ENCODE assay signal across 14 cellular contexts in genomic region chr3:177294221-177294620, GRCh38.
DNase-seq lines count a peak whose midpoint lies in the region; ATAC-seq and TF ChIP-seq lines count a peak whose summit lies in the region.
"Had no signal": no experiment of that assay in that cellular context is flagged by ENCODE, and none has a peak within 500 bp of the region (broad histone marks: within the 10 kb centered on the region; RNA-seq: fewer than 3 reads in every experiment).

No MANE protein-coding gene starts in this region.

- no peaks in the 10 kb centered on the region for H3K9me3 Mint-ChIP-seq in activated CD8-positive, alpha-beta T cell treated with anti-CD3 and anti-CD28 coated beads, Interleukin-2, amount 10 ng/mL, durations not matched to agents 7 days and 5 days (ENCODE audit: insufficient read depth)
- H3K9me3 Mint-ChIP-seq: GM23338; stimulated activated effector memory CD8-positive, alpha-beta T cell treated with anti-CD3 and anti-CD28 coated beads, Interleukin-12 subunit alpha, Interleukin-12 subunit beta, amount 100 ng/mL, for 72 hours had no signal

- 75% methylated on average over 4 of the region's 4 CpGs for WGBS in hepatocyte (ENCODE audit: low lambda C conversion rate, missing lambda C conversion rate)
- WGBS in smooth muscle cell (ENCODE audit: low lambda C conversion rate), result 57% methylated on average over 4 of the region's 4 CpGs

- H2AFZ ChIP-seq in hepatocyte (no peak overlapping the region), smooth muscle cell (ENCODE audit: low read depth) (no peak overlapping the region)
- H2AFZ ChIP-seq: GM23338 had no signal

- H3K4me1 ChIP-seq in hepatocyte (ENCODE audit: insufficient read depth), result peaks cover 5% of the 10 kb centered on the region
- H3K4me1 ChIP-seq in smooth muscle cell (ENCODE audit: low read depth), result no peaks in the 10 kb centered on the region

- H3K9me3 ChIP-seq in hepatocyte (ENCODE audit: low read depth), result no peaks in the 10 kb centered on the region
- no peaks in the 10 kb centered on the region for H3K9me3 ChIP-seq in smooth muscle cell (replicated peaks; ENCODE audit: low read depth)

- POLR2A ChIA-PET in activated CD8-positive, alpha-beta T cell treated with anti-CD3 and anti-CD28 coated beads, Interleukin-2, amount 10 ng/mL, durations not matched to agents 7 days and 5 days (lab: Charles Lee), result no interaction called here

- H3K27me3 Mint-ChIP-seq in activated CD8-positive, alpha-beta T cell treated with anti-CD3 and anti-CD28 coated beads, Interleukin-2, amount 10 ng/mL, durations not matched to agents 7 days and 5 days (ENCODE audit: low read depth), result no peaks in the 10 kb centered on the region

- TF ChIP-seq EP300 in Ishikawa (IDR thresholded peaks at IDR 0.05; ENCODE audit: borderline replicate concordance), result peak; percentile 96

- in situ Hi-C loops in ACHN (cut with HindIII; ENCODE audit: low pct_ligation_motif_present, low pct_unique_long_range_greater_than_20kb, low sequenced_read_pairs), result no loop called here

- no peak overlapping the region for H3K4me3 Mint-ChIP-seq in activated CD8-positive, alpha-beta T cell treated with anti-CD3 and anti-CD28 coated beads, Interleukin-2, amount 10 ng/mL, durations not matched to agents 7 days and 5 days
- H3K4me3 Mint-ChIP-seq: GM23338; stimulated activated effector memory CD8-positive, alpha-beta T cell treated with anti-CD3 and anti-CD28 coated beads, Interleukin-12 subunit alpha, Interleukin-12 subunit beta, amount 100 ng/mL, for 72 hours had no signal

- CTCF ChIA-PET in activated CD8-positive, alpha-beta T cell treated with anti-CD3 and anti-CD28 coated beads, Interleukin-2, amount 10 ng/mL, durations not matched to agents 7 days and 5 days (lab: Charles Lee), result no interaction called here

- H3K4me1 Mint-ChIP-seq in activated CD8-positive, alpha-beta T cell treated with anti-CD3 and anti-CD28 coated beads, Interleukin-2, amount 10 ng/mL, durations not matched to agents 7 days and 5 days (ENCODE audit: low read depth), result no peaks in the 10 kb centered on the region
- H3K4me1 Mint-ChIP-seq: stimulated activated effector memory CD8-positive, alpha-beta T cell treated with anti-CD3 and anti-CD28 coated beads, Interleukin-12 subunit alpha, Interleukin-12 subunit beta, amount 100 ng/mL, for 72 hours had no signal

- peak overlapping the region; percentile 55 for H3K9ac ChIP-seq in smooth muscle cell (ENCODE audit: low read depth)

- H3K27me3 ChIP-seq in hepatocyte, result no peaks in the 10 kb centered on the region
- H3K27me3 ChIP-seq in smooth muscle cell (ENCODE audit: low read depth), result no peaks in the 10 kb centered on the region

- H3K36me3 ChIP-seq in hepatocyte (replicated peaks; ENCODE audit: insufficient read depth, low read depth), result no peaks in the 10 kb centered on the region
- no peaks in the 10 kb centered on the region for H3K36me3 ChIP-seq in smooth muscle cell (ENCODE audit: low read depth)

- H3F3A ChIP-seq in smooth muscle cell (ENCODE audit: low read depth), result no peaks in the 10 kb centered on the region

- H3K36me3 Mint-ChIP-seq in activated CD8-positive, alpha-beta T cell treated with anti-CD3 and anti-CD28 coated beads, Interleukin-2, amount 10 ng/mL, durations not matched to agents 7 days and 5 days (ENCODE audit: low read depth), result no peaks in the 10 kb centered on the region
- H3K36me3 Mint-ChIP-seq: stimulated activated effector memory CD8-positive, alpha-beta T cell treated with anti-CD3 and anti-CD28 coated beads, Interleukin-12 subunit alpha, Interleukin-12 subunit beta, amount 100 ng/mL, for 72 hours had no signal

- H3K4me3 ChIP-seq in choroid plexus epithelial cell (ENCODE audit: low read depth, low read length) (no peak overlapping the region), hepatocyte (no peak overlapping the region), smooth muscle cell (no peak overlapping the region)
- H3K4me3 ChIP-seq: GM23338 had no signal

- no peaks in the 10 kb centered on the region for H3K79me2 ChIP-seq in hepatocyte
- no peaks in the 10 kb centered on the region for H3K79me2 ChIP-seq in smooth muscle cell (ENCODE audit: low read depth)

- no peaks in the 10 kb centered on the region for H3K9me2 ChIP-seq in hepatocyte (replicated peaks; ENCODE audit: insufficient read depth)

- H3K27ac Mint-ChIP-seq in activated CD8-positive, alpha-beta T cell treated with anti-CD3 and anti-CD28 coated beads, Interleukin-2, amount 10 ng/mL, durations not matched to agents 7 days and 5 days, result no peak overlapping the region
- H3K27ac Mint-ChIP-seq: GM23338; stimulated activated effector memory CD8-positive, alpha-beta T cell treated with anti-CD3 and anti-CD28 coated beads, Interleukin-12 subunit alpha, Interleukin-12 subunit beta, amount 100 ng/mL, for 72 hours had no signal

- TF ChIP-seq RAD21 in Ishikawa (IDR thresholded peaks at IDR 0.05; ENCODE audit: low read depth), result peak; percentile 49

- peak overlapping the region; percentile 91 for H3K27ac ChIP-seq in hepatocyte
- peak overlapping the region; percentile 87 for H3K27ac ChIP-seq in smooth muscle cell (ENCODE audit: low read depth)

- no peak for ATAC-seq in activated CD8-positive, alpha-beta T cell treated with anti-CD3 and anti-CD28 coated beads, Interleukin-2, amount 10 ng/mL, durations not matched to agents 7 days and 5 days
- no peak for ATAC-seq in HG03432 (IDR thresholded peaks at IDR 0.05; ENCODE audit: unreplicated experiment)
- ATAC-seq: GM23338; stimulated activated effector memory CD8-positive, alpha-beta T cell treated with anti-CD3 and anti-CD28 coated beads, Interleukin-12 subunit alpha, Interleukin-12 subunit beta, amount 100 ng/mL, for 72 hours had no signal

- DNase-seq in choroid plexus epithelial cell (ENCODE audit: low read depth) (peak; percentile 65), hepatocyte (ENCODE audit: low spot score) (peak; percentile 29), smooth muscle cell (lab: John Stamatoyannopoulos, UW; ENCODE audit: unreplicated experiment) (no peak), MV-4-11 (lab: John Stamatoyannopoulos, UW) (no peak), ACHN (no peak)
- DNase-seq in activated CD8-positive, alpha-beta T cell treated with anti-CD3 and anti-CD28 coated beads, Interleukin-2, amount 10 ng/mL, durations not matched to agents 7 days and 5 days, result no peak
- DNase-seq: activated gamma-delta T cell; DMS79 treated with DMSO at 0.1 percent for 48 hours; NCI-H1436 treated with DMSO at 0.1 percent for 48 hours; stimulated activated CD4-positive, alpha-beta T cell treated with anti-CD3 and anti-CD28 coated beads, Interleukin-12 subunit alpha, Interleukin-12 subunit beta, amount 100 ng/mL, for 4 hours had no signal

- no peak overlapping the region for H3K4me2 ChIP-seq in hepatocyte
- H3K4me2 ChIP-seq in smooth muscle cell, result peak overlapping the region; percentile 20
- H3K4me2 ChIP-seq: GM23338 had no signal

- no peak for TF ChIP-seq CTCF in choroid plexus epithelial cell (conservative IDR thresholded peaks at IDR 0.05; ENCODE audit: low read depth, low read length)
- no peak for TF ChIP-seq CTCF in hepatocyte (IDR thresholded peaks at IDR 0.05; ENCODE audit: poor library complexity)
- TF ChIP-seq CTCF in smooth muscle cell (IDR thresholded peaks at IDR 0.05; ENCODE audit: borderline replicate concordance, insufficient read depth, poor library complexity, severe bottlenecking), result no peak

- no peaks in the 10 kb centered on the region for H4K20me1 ChIP-seq in hepatocyte (ENCODE audit: insufficient read depth, poor library complexity, severe bottlenecking)
- H4K20me1 ChIP-seq in smooth muscle cell (ENCODE audit: low read depth), result no peaks in the 10 kb centered on the region

TF ChIP-seq in Ishikawa, 13 proteins besides CTCF, POLR2A, EP300 and RAD21 (continues in another document):
- no peak for TF ChIP-seq REST (IDR thresholded peaks at IDR 0.05; ENCODE audit: low read depth)
- TF ChIP-seq FOXM1 (IDR thresholded peaks at IDR 0.05; ENCODE audit: borderline replicate concordance, low read depth), result peak; percentile 90
- no peak for TF ChIP-seq CREB1 (IDR thresholded peaks at IDR 0.05; ENCODE audit: low read depth)
- TF ChIP-seq TAF1 (IDR thresholded peaks at IDR 0.05; ENCODE audit: low read depth), result no peak
- TF ChIP-seq TCF12 (IDR thresholded peaks at IDR 0.05; ENCODE audit: low read depth), result peak; percentile 95
- TF ChIP-seq NFIC (IDR thresholded peaks at IDR 0.05), result peak; percentile 89
- no peak for TF ChIP-seq CEBPB (IDR thresholded peaks at IDR 0.05)
- TF ChIP-seq USF1 (IDR thresholded peaks at IDR 0.05), result no peak
- peak; percentile 29; the same call in 1 of the 2 replicates for TF ChIP-seq MAX (IDR thresholded peaks at IDR 0.05)

Comparison
In these comparisons a context has a peak if more than half of its experiments do, and no peak if none do; other contexts are left out.
1. DNase-seq: peak in choroid plexus epithelial cell (single experiment) and hepatocyte (single experiment); none in smooth muscle cell (single experiment), activated CD8-positive, alpha-beta T cell treated with anti-CD3 and anti-CD28 coated beads, Interleukin-2, amount 10 ng/mL, durations not matched to agents 7 days and 5 days (single experiment), MV-4-11 (single experiment) and ACHN (single experiment).